In the genomic region with DNA sequence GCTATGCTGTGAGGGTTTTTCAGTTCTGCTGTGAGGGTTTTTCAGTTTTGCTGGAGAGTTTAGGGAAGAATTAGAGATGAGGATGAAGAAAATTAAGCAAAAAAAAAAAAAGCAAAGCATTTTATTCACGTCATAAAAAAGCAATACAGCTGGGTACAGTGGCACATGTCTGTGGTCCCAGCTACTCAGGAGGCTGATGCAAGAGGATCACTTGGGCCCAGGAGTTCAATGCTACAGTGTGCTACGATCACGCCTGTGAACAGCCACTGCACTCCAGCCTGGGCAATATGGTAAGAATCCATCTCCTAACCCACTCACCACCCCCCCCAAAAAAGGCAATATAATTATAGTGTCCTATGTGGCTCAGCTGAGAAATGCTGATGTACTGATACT, we compare ENCODE assay signal across 1 cellular context.
TF ChIP-seq lines count a peak whose summit lies in the region.

No MANE protein-coding gene starts in this region.

TF ChIP-seq in GM23338, 12 proteins besides CTCF, POLR2A, EP300 and RAD21 (continued from another document):
- no peak for TF ChIP-seq ZNF114 (CRISPR knock-in tag; IDR thresholded peaks at IDR 0.05)
- TF ChIP-seq ZNF331 (CRISPR knock-in tag; IDR thresholded peaks at IDR 0.05; ENCODE audit: low read depth), result no peak
